ENCODE assay signal across 9 cellular contexts in genomic region chr9:131417264-131418142, GRCh38. TPM values are rescaled to one million over a fixed set of nuclear protein-coding genes. Genes with fewer than 3 reads are reported as not detected.
DNase-seq lines count a peak whose midpoint lies in the region; ATAC-seq, FAIRE-seq and TF ChIP-seq lines count a peak whose summit lies in the region.
"Had no signal": no experiment of that assay in that cellular context is flagged by ENCODE, and none has a peak within 500 bp of the region (broad histone marks: within the 10 kb centered on the region; RNA-seq: fewer than 3 reads in every experiment).

No MANE protein-coding gene starts in this region.

- H2AFZ ChIP-seq in HepG2 (ENCODE audit: low read length), result no peak overlapping the region

- DNase-seq in activated CD4-positive, alpha-beta T cell treated with anti-CD3 and anti-CD28 coated beads, Interleukin-2, amount 10 ng/mL, durations not matched to agents 7 days and 5 days, result no peak
- no peak for DNase-seq in activated CD4-positive, alpha-beta T cell treated with anti-CD3 and anti-CD28 coated beads, Interleukin-2, amount 50 U/mL, for 1 hour
- peak; percentile 50 for DNase-seq in activated CD4-positive, alpha-beta memory T cell treated with anti-CD3 and anti-CD28 coated beads for 36 hours
- DNase-seq in HepG2 (ENCODE audit: low spot score) (no peak), HAP-1 (ENCODE audit: low spot score in 2 of 2) (no peak), SKM-1 (lab: John Stamatoyannopoulos, UW; ENCODE audit: unreplicated experiment) (no peak)
- no peak for DNase-seq in stimulated activated naive CD4-positive, alpha-beta T cell treated with Interleukin-2 at 50 U/mL for 16 hours (lab: John Stamatoyannopoulos, UW)
- DNase-seq: NCI-H526 had no signal

- TF ChIP-seq CTCF in HepG2 (CRISPR knock-in tag; IDR thresholded peaks at IDR 0.05), result no peak

- peak overlapping the region; percentile 85 for H3K27ac Mint-ChIP-seq in activated CD4-positive, alpha-beta T cell treated with anti-CD3 and anti-CD28 coated beads, Interleukin-2, amount 10 ng/mL, durations not matched to agents 7 days and 5 days
- H3K27ac Mint-ChIP-seq in activated CD4-positive, alpha-beta memory T cell treated with anti-CD3 and anti-CD28 coated beads for 36 hours, result peak overlapping the region; percentile 87

- H3K4me3 Mint-ChIP-seq in activated CD4-positive, alpha-beta T cell treated with anti-CD3 and anti-CD28 coated beads, Interleukin-2, amount 10 ng/mL, durations not matched to agents 7 days and 5 days, result peak overlapping the region; percentile 59
- peak overlapping the region; percentile 60 for H3K4me3 Mint-ChIP-seq in activated CD4-positive, alpha-beta memory T cell treated with anti-CD3 and anti-CD28 coated beads for 36 hours

- BruUV-seq in HepG2 (replicated peaks; lab: Mats Ljungman, UMichigan), result no TSS peak

- in situ Hi-C loops in HepG2 (cut with HindIII; ENCODE audit: extremely low pct_ligation_motif_present, low pct_unique_long_range_greater_than_20kb), result no loop called here
- in situ Hi-C loops in HAP-1 (cut with MboI; ENCODE audit: low sequenced_read_pairs), result no loop called here

- no peak overlapping the region for H3K4me3 ChIP-seq in HepG2 (replicated peaks in 1 of 3; ENCODE audit: insufficient read depth in 1 of 3, low read depth in 2 of 3, low read length in 3 of 3)
- no peak overlapping the region for H3K4me3 ChIP-seq in HAP-1

- POLR2A ChIA-PET in activated CD4-positive, alpha-beta T cell treated with anti-CD3 and anti-CD28 coated beads, Interleukin-2, amount 10 ng/mL, durations not matched to agents 7 days and 5 days (lab: Charles Lee), result no interaction called here
- POLR2A ChIA-PET in activated CD4-positive, alpha-beta memory T cell treated with anti-CD3 and anti-CD28 coated beads for 36 hours (lab: Charles Lee), result interaction anchor here (1.3 to 1.5 kb wide), 2 partner anchors 11 to 44 kb away, joined by 3 to 4 read pairs; no protein-coding TSS in a partner anchor
- POLR2A ChIA-PET in HepG2 (lab: Yijun Ruan, JAX), result interaction anchor here (1.1 kb wide), 1 partner anchor 14 kb away, joined by 3 read pairs; no protein-coding TSS in a partner anchor

- no peaks in the 10 kb centered on the region for H3K9me3 Mint-ChIP-seq in activated CD4-positive, alpha-beta T cell treated with anti-CD3 and anti-CD28 coated beads, Interleukin-2, amount 10 ng/mL, durations not matched to agents 7 days and 5 days
- no peaks in the 10 kb centered on the region for H3K9me3 Mint-ChIP-seq in activated CD4-positive, alpha-beta memory T cell treated with anti-CD3 and anti-CD28 coated beads for 36 hours

- H3K27me3 Mint-ChIP-seq in activated CD4-positive, alpha-beta T cell treated with anti-CD3 and anti-CD28 coated beads, Interleukin-2, amount 10 ng/mL, durations not matched to agents 7 days and 5 days, result no peaks in the 10 kb centered on the region
- no peaks in the 10 kb centered on the region for H3K27me3 Mint-ChIP-seq in activated CD4-positive, alpha-beta memory T cell treated with anti-CD3 and anti-CD28 coated beads for 36 hours

- TF ChIP-seq POLR2A in HepG2 (IDR thresholded peaks at IDR 0.05; ENCODE audit: insufficient read depth in 1 of 2, low read depth in 2 of 2, low read length in 2 of 2), result no peak

- no peaks in the 10 kb centered on the region for H3K27me3 ChIP-seq in HepG2 (ENCODE audit: control insufficient read depth in 1 of 2, insufficient read depth in 2 of 2, low read length in 2 of 2)
- H3K27me3 ChIP-seq in HAP-1 (ENCODE audit: low read depth), result no peaks in the 10 kb centered on the region

- H3K4me2 ChIP-seq in HepG2 (ENCODE audit: low read depth, low read length), result no peak overlapping the region

- H3K4me1 ChIP-seq in HepG2 (ENCODE audit: insufficient read depth, low read length) (peaks cover 95% of the 10 kb centered on the region), HAP-1 (peaks cover 23% of the 10 kb centered on the region)

- H3K27ac ChIP-seq in HepG2 (ENCODE audit: extremely low read length, insufficient read depth, low read length) (peak overlapping the region; percentile 22), temporal lobe (ENCODE audit: low read depth, low read length) (peak overlapping the region; percentile 91)

- no peak for TF ChIP-seq RAD21 in HepG2 (CRISPR knock-in tag; IDR thresholded peaks at IDR 0.05)

- CTCF ChIA-PET in activated CD4-positive, alpha-beta T cell treated with anti-CD3 and anti-CD28 coated beads, Interleukin-2, amount 10 ng/mL, durations not matched to agents 7 days and 5 days (lab: Charles Lee), result interaction anchor here (0.8 to 2.1 kb wide), 3 partner anchors 11 to 21 kb away, joined by 3 to 8 read pairs (median 3); no protein-coding TSS in a partner anchor
- CTCF ChIA-PET in activated CD4-positive, alpha-beta memory T cell treated with anti-CD3 and anti-CD28 coated beads for 36 hours (lab: Charles Lee), result interaction anchor here (1.0 to 2.0 kb wide), 3 partner anchors 9 to 19 kb away, joined by 4 to 9 read pairs (median 4); no protein-coding TSS in a partner anchor
- CTCF ChIA-PET in HepG2 (lab: Yijun Ruan, JAX; ENCODE audit: low intra/inter-chr PET ratio, low total read pairs), result no interaction called here

- 95% methylated on average over 12 of the region's 13 CpGs for WGBS in HepG2 (ENCODE audit: low lambda C conversion rate)

- H3K36me3 Mint-ChIP-seq in activated CD4-positive, alpha-beta T cell treated with anti-CD3 and anti-CD28 coated beads, Interleukin-2, amount 10 ng/mL, durations not matched to agents 7 days and 5 days (ENCODE audit: low read depth), result peaks cover 58% of the 10 kb centered on the region
- H3K36me3 Mint-ChIP-seq in activated CD4-positive, alpha-beta memory T cell treated with anti-CD3 and anti-CD28 coated beads for 36 hours, result peaks cover 14% of the 10 kb centered on the region

- peaks cover 98% of the 10 kb centered on the region for H3K79me2 ChIP-seq in HepG2 (ENCODE audit: insufficient read depth, low read length)

- H3K9me3 ChIP-seq in HepG2 (ENCODE audit: low read length), result no peaks in the 10 kb centered on the region
- peaks cover 6% of the 10 kb centered on the region; the same call in 1 of the 2 replicates for H3K9me3 ChIP-seq in HAP-1

- intact Hi-C loops in activated CD4-positive, alpha-beta memory T cell treated with anti-CD3 and anti-CD28 coated beads for 36 hours (cut with micrococcal nuclease), result no loop called here
- intact Hi-C loops in HepG2 (cut with micrococcal nuclease; ENCODE audit: unreplicated experiment), result no loop called here

- ATAC-seq in HepG2, result no peak

- peaks cover 82% of the 10 kb centered on the region for H4K20me1 ChIP-seq in HepG2 (ENCODE audit: insufficient read depth, low read length)

- peaks cover 95% of the 10 kb centered on the region for H3K4me1 Mint-ChIP-seq in activated CD4-positive, alpha-beta T cell treated with anti-CD3 and anti-CD28 coated beads, Interleukin-2, amount 10 ng/mL, durations not matched to agents 7 days and 5 days
- peaks cover 84% of the 10 kb centered on the region for H3K4me1 Mint-ChIP-seq in activated CD4-positive, alpha-beta memory T cell treated with anti-CD3 and anti-CD28 coated beads for 36 hours (ENCODE audit: low read depth)

- no peak overlapping the region for H3K9ac ChIP-seq in HepG2 (ENCODE audit: insufficient read depth, low read depth, low read length)

- TF ChIP-seq EP300 in HepG2 (IDR thresholded peaks at IDR 0.05; ENCODE audit: low read depth in 2 of 2, low read length in 2 of 2), result no peak
- no peak for TF ChIP-seq EP300 in HepG2 (CRISPR knock-in tag; IDR thresholded peaks at IDR 0.05; ENCODE audit: borderline replicate concordance)

- no peak for FAIRE-seq in HepG2 (lab: Jason Lieb, UNC)

- H3K36me3 ChIP-seq in HepG2 (replicated peaks in 1 of 2; ENCODE audit: control insufficient read depth in 1 of 2, insufficient read depth in 2 of 2, low read length in 2 of 2) (peaks cover 3 to 23% of the 10 kb centered on the region in 2 experiments; a peak in 4 of 5 replicates), HAP-1 (replicated peaks) (peaks cover 56% of the 10 kb centered on the region)

RNA-seq across cellular contexts. Expression of gene PRRC2B, which starts 23.6 kb away (rescaled TPM):
- total RNA-seq in activated CD4-positive, alpha-beta T cell treated with anti-CD3 and anti-CD28 coated beads, Interleukin-2, amount 10 ng/mL, durations not matched to agents 7 days and 5 days, result 100 to 1,000 TPM; 281 to 303 TPM
- 100 to 1,000 TPM; 127 to 135 TPM for total RNA-seq in activated CD4-positive, alpha-beta memory T cell treated with anti-CD3 and anti-CD28 coated beads for 36 hours
- total RNA-seq in HepG2 (2016; rRNA removed; fragmentation: Illumina TruSeq; extraction: Trizol) (37.4 TPM in 2 replicates), temporal lobe (259 TPM)
- 20.7 and 24.3 TPM in 2 replicates for total RNA-seq in HepG2 (2016; cell fraction: cytosol; rRNA removed; fragmentation: Illumina TruSeq; extraction: Trizol; ENCODE audit: low read depth)
- 27.7 and 37.0 TPM in 2 replicates for total RNA-seq in HepG2 (2016; cell fraction: insoluble cytoplasmic fraction; rRNA removed; fragmentation: Illumina TruSeq; extraction: Trizol)
- total RNA-seq in HepG2 (2016; cell fraction: membrane; rRNA removed; fragmentation: Illumina TruSeq; extraction: Trizol), result 20.9 TPM in 2 replicates
- total RNA-seq in HepG2 (2016; cell fraction: nucleus; rRNA removed; fragmentation: Illumina TruSeq; extraction: Trizol), result 41.7 and 49.5 TPM in 2 replicates
- 18.9 and 20.8 TPM in 2 replicates for polyA plus RNA-seq in HepG2 (2011; rRNA removed)
- polyA plus RNA-seq in HepG2 (2011; cell fraction: cytosol; rRNA removed), result 11.9 and 12.5 TPM in 2 replicates
- polyA plus RNA-seq in HepG2 (2011; cell fraction: nucleus; rRNA removed), result 87.0 and 122 TPM in 2 replicates
- 55.6 and 57.4 TPM in 2 replicates for polyA plus RNA-seq in HepG2 (2012)
- 4.0 TPM in 2 replicates for polyA plus RNA-seq in HepG2 (2016; cell fraction: cytosol; fragmentation: Illumina TruSeq; extraction: Trizol; ENCODE audit: low read depth)
- 25.0 and 33.7 TPM in 2 replicates for polyA plus RNA-seq in HepG2 (2016; cell fraction: insoluble cytoplasmic fraction; fragmentation: Illumina TruSeq; extraction: Trizol; ENCODE audit: low read depth)
- polyA plus RNA-seq in HepG2 (2016; cell fraction: membrane; fragmentation: Illumina TruSeq; extraction: Trizol; ENCODE audit: low read depth), result 8.5 and 10.2 TPM in 2 replicates
- 100 and 106 TPM in 2 replicates for polyA plus RNA-seq in HepG2 (2016; cell fraction: nucleus; fragmentation: Illumina TruSeq; extraction: Trizol; ENCODE audit: insufficient read depth, low read depth)
- polyA minus RNA-seq in HepG2 (2011; rRNA and poly(A)+ RNA removed; ENCODE audit: low replicate concordance), result 72.0 and 116 TPM in 2 replicates
- 23.3 and 31.5 TPM in 2 replicates for polyA minus RNA-seq in HepG2 (2011; cell fraction: cytosol; rRNA and poly(A)+ RNA removed)
- 52.6 and 56.1 TPM in 2 replicates for polyA minus RNA-seq in HepG2 (2011; cell fraction: nucleus; rRNA and poly(A)+ RNA removed)
